ENCODE assay signal across 8 cellular contexts in the genomic region with DNA sequence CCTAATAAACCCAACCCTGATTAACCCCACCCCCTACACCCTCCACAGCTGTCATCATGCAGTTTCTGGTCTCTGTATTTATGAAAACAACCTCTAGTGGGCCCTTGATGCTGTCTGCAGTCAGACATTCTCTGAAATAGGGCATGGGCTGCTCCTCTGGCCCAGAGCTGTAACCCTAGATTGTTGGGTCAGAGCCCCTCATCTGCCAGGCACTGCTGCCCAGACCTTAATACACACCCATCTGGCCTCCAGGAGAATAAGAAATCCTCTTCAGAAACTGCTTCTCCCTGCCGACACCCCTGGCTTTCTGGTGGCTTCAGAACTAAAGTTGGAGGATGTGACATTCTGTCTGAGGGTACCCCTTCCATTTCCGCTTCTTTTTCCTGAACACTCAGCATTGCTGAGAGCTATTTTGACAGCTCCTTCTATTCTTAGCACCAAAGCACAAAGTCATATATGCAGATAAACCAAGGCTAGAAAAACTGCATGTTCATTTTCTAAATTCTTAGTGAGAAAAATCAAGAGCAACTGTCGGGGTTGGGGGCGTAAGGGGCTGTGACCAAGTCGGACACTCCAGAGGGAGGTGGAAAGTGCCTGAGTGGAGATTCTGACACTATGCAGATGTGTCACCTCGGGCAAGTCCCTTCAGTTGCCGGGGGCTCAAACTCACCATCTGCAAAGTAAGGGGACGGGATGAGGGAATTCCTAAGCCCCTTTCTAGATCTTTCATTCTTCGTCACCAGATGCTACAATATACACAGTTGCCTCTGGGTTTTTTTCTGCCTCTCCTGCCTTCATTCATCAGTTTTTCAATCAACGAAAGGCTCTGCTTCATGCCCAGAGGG. TPM values are rescaled to one million over a fixed set of nuclear protein-coding genes. Genes with fewer than 3 reads are reported as not detected.
DNase-seq lines count a peak whose midpoint lies in the region; TF ChIP-seq lines count a peak whose summit lies in the region.

No MANE protein-coding gene starts in this region.

- H3K27ac ChIP-seq in OCI-LY7 (ENCODE audit: low read depth, low read length, poor library complexity, severe bottlenecking) (no peak overlapping the region), cardiac muscle cell (peak overlapping the region; percentile 85), thymus (ENCODE audit: low read depth) (peak overlapping the region; percentile 81), brain microvascular endothelial cell (no peak overlapping the region), testis (no peak overlapping the region)

- in situ Hi-C loops in brain microvascular endothelial cell (cut with HindIII; ENCODE audit: low pct_ligation_motif_present, low sequenced_read_pairs) = no loop called here

- POLR2A ChIA-PET in OCI-LY7 (lab: Charles Lee) = interaction anchor here (0.6 to 1.6 kb wide), 3 partner anchors 122 to 195 kb away, joined by 3 to 4 read pairs (median 3); no protein-coding TSS in a partner anchor

- no peaks in the 10 kb centered on the region for H3K79me2 ChIP-seq in OCI-LY7 (ENCODE audit: insufficient read depth, low read depth, low read length)

- H3K27me3 ChIP-seq in cardiac muscle cell (no peaks in the 10 kb centered on the region), thymus (ENCODE audit: control insufficient read depth, insufficient read depth) (no peaks in the 10 kb centered on the region), brain microvascular endothelial cell (replicated peaks) (no peaks in the 10 kb centered on the region), testis (no peaks in the 10 kb centered on the region)

- H3K4me2 ChIP-seq in OCI-LY7 (ENCODE audit: low read length) = peak overlapping the region; percentile 55

- no peaks in the 10 kb centered on the region for H4K20me1 ChIP-seq in OCI-LY7 (ENCODE audit: insufficient read depth, low read length)

- CTCF ChIA-PET in OCI-LY7 (lab: Charles Lee; ENCODE audit: unreplicated experiment) = interaction anchor here (1.6 to 2.7 kb wide), 2 partner anchors 141 to 157 kb away, joined by 3 to 9 read pairs; no protein-coding TSS in a partner anchor

- 34% methylated on average over 10 of the region's 10 CpGs for WGBS in thymus
- WGBS in testis, 2 donors = 74 to 77% methylated on average over 10 of the region's 10 CpGs

- no peak overlapping the region for H3K4me3 ChIP-seq in OCI-LY7 (ENCODE audit: low read depth, low read length, poor library complexity, severe bottlenecking)
- no peak overlapping the region for H3K4me3 ChIP-seq in cardiac muscle cell
- H3K4me3 ChIP-seq in thymus (ENCODE audit: low read length) = no peak overlapping the region
- no peak overlapping the region for H3K4me3 ChIP-seq in brain microvascular endothelial cell (ENCODE audit: low read depth, low read length)
- no peak overlapping the region for H3K4me3 ChIP-seq in testis

- no peak for TF ChIP-seq POLR2A in testis (IDR thresholded peaks at IDR 0.05)

- H3K36me3 ChIP-seq in OCI-LY7 (ENCODE audit: insufficient read depth, low read length) (no peaks in the 10 kb centered on the region), cardiac muscle cell (no peaks in the 10 kb centered on the region), thymus (ENCODE audit: control insufficient read depth, insufficient read depth) (peaks cover 3% of the 10 kb centered on the region), brain microvascular endothelial cell (replicated peaks) (no peaks in the 10 kb centered on the region), testis (ENCODE audit: low read depth, missing control alignments) (no peaks in the 10 kb centered on the region)

- DNase-seq in activated naive CD4-positive, alpha-beta T cell treated with Interleukin-2 at 50 U/mL for 16 hours = peak; percentile 76
- DNase-seq in activated naive CD4-positive, alpha-beta T cell (lab: John Stamatoyannopoulos, UW) = no peak
- DNase-seq in OCI-LY7 (ENCODE audit: low spot score) (peak; percentile 47), cardiac muscle cell (ENCODE audit: low read depth in 1 of 2, low spot score in 1 of 2) (peak in 1 of 2 donors; percentile 78), brain microvascular endothelial cell (no peak), anterior cingulate cortex (lab: John Stamatoyannopoulos, UW) (no peak), testis (no peak)

- BruUV-seq in OCI-LY7 (replicated peaks; lab: Mats Ljungman, UMichigan) = no TSS peak

- no peaks in the 10 kb centered on the region for H3K9me2 ChIP-seq in OCI-LY7 (ENCODE audit: insufficient read depth, low read length)

- no peak overlapping the region for H2AFZ ChIP-seq in OCI-LY7 (ENCODE audit: low read length)

- peak; percentile 52 for TF ChIP-seq CTCF in OCI-LY7 (conservative IDR thresholded peaks at IDR 0.05; ENCODE audit: low read length)
- TF ChIP-seq CTCF in cardiac muscle cell (IDR thresholded peaks at IDR 0.05; ENCODE audit: low read depth, low read length) = no peak
- TF ChIP-seq CTCF in brain microvascular endothelial cell (IDR thresholded peaks at IDR 0.05; ENCODE audit: low read depth, low read length, missing control alignments) = no peak
- no peak for TF ChIP-seq CTCF in testis (IDR thresholded peaks at IDR 0.05)

- no peaks in the 10 kb centered on the region for H3K9me3 ChIP-seq in OCI-LY7 (ENCODE audit: low read length)
- no peaks in the 10 kb centered on the region for H3K9me3 ChIP-seq in cardiac muscle cell (ENCODE audit: low read depth)
- H3K9me3 ChIP-seq in thymus (ENCODE audit: control insufficient read depth) = no peaks in the 10 kb centered on the region
- no peaks in the 10 kb centered on the region for H3K9me3 ChIP-seq in testis

- H3K4me1 ChIP-seq in OCI-LY7 (ENCODE audit: insufficient read depth, low read length, poor library complexity, severe bottlenecking) (peaks cover 20% of the 10 kb centered on the region), cardiac muscle cell (ENCODE audit: low read depth) (peaks cover 24% of the 10 kb centered on the region), thymus (ENCODE audit: control insufficient read depth, insufficient read depth, low read length) (peaks cover 11% of the 10 kb centered on the region), testis (peaks cover 15% of the 10 kb centered on the region)

- intact Hi-C loops in OCI-LY7 (cut with micrococcal nuclease; ENCODE audit: unreplicated experiment) = no loop called here
- intact Hi-C loops in testis (cut with DNase I; ENCODE audit: low total_unique reads) = loop anchor here (10.0 kb wide), 1 partner anchor 58 kb away; the partner anchor contains the start of gene GALM

RNA-seq across cellular contexts. Expression of gene SRSF7, which starts 28.7 kb away (rescaled TPM):
- total RNA-seq in OCI-LY7 (2014; rRNA removed; shearing (Covaris generic)) = 316 and 337 TPM in 2 replicates
- 278 and 320 TPM in 2 replicates for total RNA-seq in OCI-LY7 (2022)
- total RNA-seq in cardiac muscle cell = 79.6 and 118 TPM in 2 replicates
- 136 and 179 TPM in 2 replicates for polyA plus RNA-seq in cardiac muscle cell
- polyA plus RNA-seq in thymus = 244 TPM
- total RNA-seq in testis = 100 to 1,000 TPM; 104 to 114 TPM
- polyA plus RNA-seq in testis (ENCODE audit: insufficient read depth, low read depth, low replicate concordance) = 169 TPM

RNA-seq across cellular contexts. Expression of gene GEMIN6, which starts 55.5 kb away (rescaled TPM):
- total RNA-seq in OCI-LY7 (2014; rRNA removed; shearing (Covaris generic)) = 11.7 and 16.5 TPM in 2 replicates
- total RNA-seq in OCI-LY7 (2022) (26.0 and 26.6 TPM in 2 replicates), cardiac muscle cell (8.8 and 10.5 TPM in 2 replicates), testis (10 to 100 TPM; 11.6 to 16.4 TPM)
- polyA plus RNA-seq in cardiac muscle cell (18.0 and 18.5 TPM in 2 replicates), thymus (13.0 TPM), testis (ENCODE audit: insufficient read depth, low read depth, low replicate concordance) (43.0 TPM)

RNA-seq across cellular contexts. Expression of gene GALM, which starts 56.6 kb away (rescaled TPM):
- 2.9 and 5.5 TPM in 2 replicates for total RNA-seq in OCI-LY7 (2014; rRNA removed; shearing (Covaris generic))
- 9.0 and 10.8 TPM in 2 replicates for total RNA-seq in OCI-LY7 (2022)
- 46.0 and 60.9 TPM in 2 replicates for total RNA-seq in cardiac muscle cell
- polyA plus RNA-seq in cardiac muscle cell = 47.4 and 50.4 TPM in 2 replicates
- polyA plus RNA-seq in thymus = 10.0 TPM
- total RNA-seq in testis = 1 to 10 TPM; 8.5 to 9.1 TPM
- 11.8 TPM for polyA plus RNA-seq in testis (ENCODE audit: insufficient read depth, low read depth, low replicate concordance)

Comparison
In these comparisons a context has a peak if more than half of its experiments do, and no peak if none do; other contexts are left out.
1. DNase-seq: peak in activated naive CD4-positive, alpha-beta T cell treated with Interleukin-2 at 50 U/mL for 16 hours (single experiment) and OCI-LY7 (single experiment); none in activated naive CD4-positive, alpha-beta T cell (0 of 4), brain microvascular endothelial cell (single experiment), anterior cingulate cortex (0 of 58) and testis (single experiment).
2. H3K27ac ChIP-seq: peak in cardiac muscle cell (single experiment) and thymus (single experiment); none in OCI-LY7 (single experiment), brain microvascular endothelial cell (single experiment) and testis (0 of 2).